ENCODE assay signal across 1 cellular context in the genomic region with DNA sequence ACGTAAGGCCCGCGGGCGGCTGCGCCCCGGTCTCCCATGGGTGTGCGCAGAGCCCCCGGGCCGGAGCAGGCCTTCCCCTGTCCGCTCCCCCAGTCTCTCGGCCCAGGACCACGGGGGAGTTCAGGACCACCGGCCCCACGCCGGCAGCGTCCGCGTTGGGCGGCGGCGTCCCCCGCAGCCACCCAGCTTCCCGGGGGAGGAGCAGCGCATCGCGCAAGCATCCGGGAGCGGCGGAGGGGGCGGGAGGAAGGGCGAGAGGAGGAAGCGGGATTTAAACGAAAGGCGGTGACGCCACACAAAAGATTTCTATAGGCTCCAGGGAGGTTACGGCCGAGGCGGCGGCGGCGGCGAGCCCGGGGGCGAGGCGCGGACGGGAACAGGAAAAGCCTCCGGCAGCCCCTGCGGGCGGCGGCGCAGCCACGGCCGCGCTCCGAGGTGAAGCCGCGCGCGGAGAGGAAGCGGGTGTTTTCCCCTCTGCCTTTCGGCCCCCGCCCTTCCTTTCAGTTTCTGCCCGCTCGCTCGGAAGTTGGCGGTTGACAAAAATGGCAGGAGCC.
TF ChIP-seq lines count a peak whose summit lies in the region.

A gene (plus strand): TSS at position 298 of the 554 bp plus-strand sequence. CDS start 1,349 bp downstream, outside the sequence.

TF ChIP-seq in HepG2, 621 proteins besides CTCF, POLR2A, EP300 and RAD21 (continued from another document and continues in another):
- TF ChIP-seq, protein P1, sequence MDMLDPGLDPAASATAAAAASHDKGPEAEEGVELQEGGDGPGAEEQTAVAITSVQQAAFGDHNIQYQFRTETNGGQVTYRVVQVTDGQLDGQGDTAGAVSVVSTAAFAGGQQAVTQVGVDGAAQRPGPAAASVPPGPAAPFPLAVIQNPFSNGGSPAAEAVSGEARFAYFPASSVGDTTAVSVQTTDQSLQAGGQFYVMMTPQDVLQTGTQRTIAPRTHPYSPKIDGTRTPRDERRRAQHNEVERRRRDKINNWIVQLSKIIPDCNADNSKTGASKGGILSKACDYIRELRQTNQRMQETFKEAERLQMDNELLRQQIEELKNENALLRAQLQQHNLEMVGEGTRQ (IDR thresholded peaks at IDR 0.05; ENCODE audit: low read depth, low read length): no peak
- TF ChIP-seq, protein P1 (CRISPR knock-in tag; IDR thresholded peaks at IDR 0.05; ENCODE audit: borderline replicate concordance): no peak
- TF ChIP-seq FOSL1 (CRISPR knock-in tag; IDR thresholded peaks at IDR 0.05; ENCODE audit: borderline replicate concordance) (no peak), ZNF232 (CRISPR knock-in tag; IDR thresholded peaks at IDR 0.05; ENCODE audit: borderline replicate concordance) (0 out of 2 replicates have a peak, but pooled peaks have one; percentile 2), KAT8 (CRISPR knock-in tag; IDR thresholded peaks at IDR 0.05) (peak; percentile 87), SIX4 (CRISPR knock-in tag; IDR thresholded peaks at IDR 0.05) (no peak), ZNF558 (CRISPR knock-in tag; IDR thresholded peaks at IDR 0.05; ENCODE audit: borderline replicate concordance) (no peak), ZNF24 (IDR thresholded peaks at IDR 0.05) (no peak), PCBP1 (IDR thresholded peaks at IDR 0.05; ENCODE audit: borderline replicate concordance, low read depth, low read length) (no peak), SNRNP70 (IDR thresholded peaks at IDR 0.05; ENCODE audit: low read depth, low read length) (no peak), ZNF451 (CRISPR knock-in tag; IDR thresholded peaks at IDR 0.05) (no peak; the same call in 1 of the 2 replicates), ZNF678 (CRISPR knock-in tag; IDR thresholded peaks at IDR 0.05) (no peak), ZNF446 (CRISPR knock-in tag; IDR thresholded peaks at IDR 0.05) (peak; percentile 64; the same call in 1 of the 2 replicates), HDAC1 (CRISPR knock-in tag; IDR thresholded peaks at IDR 0.05) (peak; percentile 80), PAX8 (CRISPR knock-in tag; IDR thresholded peaks at IDR 0.05; ENCODE audit: borderline replicate concordance) (no peak), CBFB (CRISPR knock-in tag; IDR thresholded peaks at IDR 0.05) (no peak), KDM5B (CRISPR knock-in tag; IDR thresholded peaks at IDR 0.05; ENCODE audit: borderline replicate concordance) (peak; percentile 75; the same call in 1 of the 2 replicates), ISL2 (CRISPR knock-in tag; IDR thresholded peaks at IDR 0.05) (peak; percentile 27; the same call in 1 of the 2 replicates), ZNF75D (CRISPR knock-in tag; IDR thresholded peaks at IDR 0.05; ENCODE audit: borderline replicate concordance) (no peak), HNF4G (IDR thresholded peaks at IDR 0.05; ENCODE audit: borderline replicate concordance, low read depth, low read length) (no peak), HNF4G (CRISPR knock-in tag; IDR thresholded peaks at IDR 0.05; ENCODE audit: borderline replicate concordance, low read depth) (no peak), ZNF10 (CRISPR knock-in tag; IDR thresholded peaks at IDR 0.05; ENCODE audit: borderline replicate concordance, low read depth) (no peak), ZNF615 (CRISPR knock-in tag; IDR thresholded peaks at IDR 0.05; ENCODE audit: borderline replicate concordance) (no peak), ZNF430 (CRISPR knock-in tag; IDR thresholded peaks at IDR 0.05) (peak; percentile 26), BRD4 (CRISPR knock-in tag; IDR thresholded peaks at IDR 0.05) (no peak), MED13 (CRISPR knock-in tag; IDR thresholded peaks at IDR 0.05) (no peak), FIP1L1 (IDR thresholded peaks at IDR 0.05; ENCODE audit: borderline replicate concordance, insufficient read depth, low read depth, low read length) (no peak), SATB2 (CRISPR knock-in tag; IDR thresholded peaks at IDR 0.05) (no peak), RFXAP (CRISPR knock-in tag; IDR thresholded peaks at IDR 0.05; ENCODE audit: borderline replicate concordance) (no peak), ZNF652 (CRISPR knock-in tag; IDR thresholded peaks at IDR 0.05; ENCODE audit: borderline replicate concordance, low read depth) (no peak), MAZ (IDR thresholded peaks at IDR 0.05; ENCODE audit: borderline replicate concordance, low read depth, low read length) (peak; percentile 57; the same call in 1 of the 2 replicates), MAZ (CRISPR knock-in tag; IDR thresholded peaks at IDR 0.05; ENCODE audit: low read depth) (no peak; the same call in 1 of the 2 replicates), ARID2 (CRISPR knock-in tag; IDR thresholded peaks at IDR 0.05; ENCODE audit: borderline replicate concordance) (no peak; the same call in 1 of the 2 replicates), NFIC (IDR thresholded peaks at IDR 0.05; ENCODE audit: low read length) (no peak), SETDB1 (CRISPR knock-in tag; IDR thresholded peaks at IDR 0.05; ENCODE audit: borderline replicate concordance) (no peak), SMAD9 (CRISPR knock-in tag; IDR thresholded peaks at IDR 0.05) (peak; percentile 28; the same call in 1 of the 2 replicates), SRY (CRISPR knock-in tag; IDR thresholded peaks at IDR 0.05) (no peak), BCL6 (CRISPR knock-in tag; IDR thresholded peaks at IDR 0.05) (peak; percentile 54; the same call in 1 of the 2 replicates), KDM6A (CRISPR knock-in tag; IDR thresholded peaks at IDR 0.05; ENCODE audit: low read depth) (no peak), ZNF572 (CRISPR knock-in tag; IDR thresholded peaks at IDR 0.05) (no peak), KLF13 (CRISPR knock-in tag; IDR thresholded peaks at IDR 0.05) (no peak), ZFP90 (CRISPR knock-in tag; IDR thresholded peaks at IDR 0.05; ENCODE audit: borderline replicate concordance) (no peak; the same call in 1 of the 2 replicates)
- TF ChIP-seq, protein P2, sequence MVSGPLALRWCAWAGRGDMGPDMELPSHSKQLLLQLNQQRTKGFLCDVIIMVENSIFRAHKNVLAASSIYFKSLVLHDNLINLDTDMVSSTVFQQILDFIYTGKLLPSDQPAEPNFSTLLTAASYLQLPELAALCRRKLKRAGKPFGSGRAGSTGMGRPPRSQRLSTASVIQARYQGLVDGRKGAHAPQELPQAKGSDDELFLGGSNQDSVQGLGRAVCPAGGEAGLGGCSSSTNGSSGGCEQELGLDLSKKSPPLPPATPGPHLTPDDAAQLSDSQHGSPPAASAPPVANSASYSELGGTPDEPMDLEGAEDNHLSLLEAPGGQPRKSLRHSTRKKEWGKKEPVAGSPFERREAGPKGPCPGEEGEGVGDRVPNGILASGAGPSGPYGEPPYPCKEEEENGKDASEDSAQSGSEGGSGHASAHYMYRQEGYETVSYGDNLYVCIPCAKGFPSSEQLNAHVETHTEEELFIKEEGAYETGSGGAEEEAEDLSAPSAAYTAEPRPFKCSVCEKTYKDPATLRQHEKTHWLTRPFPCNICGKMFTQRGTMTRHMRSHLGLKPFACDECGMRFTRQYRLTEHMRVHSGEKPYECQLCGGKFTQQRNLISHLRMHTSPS (CRISPR knock-in tag; IDR thresholded peaks at IDR 0.05; ENCODE audit: low read depth): no peak
- TF ChIP-seq, protein P3, sequence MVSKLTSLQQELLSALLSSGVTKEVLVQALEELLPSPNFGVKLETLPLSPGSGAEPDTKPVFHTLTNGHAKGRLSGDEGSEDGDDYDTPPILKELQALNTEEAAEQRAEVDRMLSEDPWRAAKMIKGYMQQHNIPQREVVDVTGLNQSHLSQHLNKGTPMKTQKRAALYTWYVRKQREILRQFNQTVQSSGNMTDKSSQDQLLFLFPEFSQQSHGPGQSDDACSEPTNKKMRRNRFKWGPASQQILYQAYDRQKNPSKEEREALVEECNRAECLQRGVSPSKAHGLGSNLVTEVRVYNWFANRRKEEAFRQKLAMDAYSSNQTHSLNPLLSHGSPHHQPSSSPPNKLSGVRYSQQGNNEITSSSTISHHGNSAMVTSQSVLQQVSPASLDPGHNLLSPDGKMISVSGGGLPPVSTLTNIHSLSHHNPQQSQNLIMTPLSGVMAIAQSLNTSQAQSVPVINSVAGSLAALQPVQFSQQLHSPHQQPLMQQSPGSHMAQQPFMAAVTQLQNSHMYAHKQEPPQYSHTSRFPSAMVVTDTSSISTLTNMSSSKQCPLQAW (CRISPR knock-in tag; IDR thresholded peaks at IDR 0.05): 0 out of 2 replicates have a peak, but pooled peaks have one; percentile 21
- TF ChIP-seq, protein P4, sequence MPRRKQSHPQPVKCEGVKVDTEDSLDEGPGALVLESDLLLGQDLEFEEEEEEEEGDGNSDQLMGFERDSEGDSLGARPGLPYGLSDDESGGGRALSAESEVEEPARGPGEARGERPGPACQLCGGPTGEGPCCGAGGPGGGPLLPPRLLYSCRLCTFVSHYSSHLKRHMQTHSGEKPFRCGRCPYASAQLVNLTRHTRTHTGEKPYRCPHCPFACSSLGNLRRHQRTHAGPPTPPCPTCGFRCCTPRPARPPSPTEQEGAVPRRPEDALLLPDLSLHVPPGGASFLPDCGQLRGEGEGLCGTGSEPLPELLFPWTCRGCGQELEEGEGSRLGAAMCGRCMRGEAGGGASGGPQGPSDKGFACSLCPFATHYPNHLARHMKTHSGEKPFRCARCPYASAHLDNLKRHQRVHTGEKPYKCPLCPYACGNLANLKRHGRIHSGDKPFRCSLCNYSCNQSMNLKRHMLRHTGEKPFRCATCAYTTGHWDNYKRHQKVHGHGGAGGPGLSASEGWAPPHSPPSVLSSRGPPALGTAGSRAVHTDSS (CRISPR knock-in tag; conservative IDR thresholded peaks at IDR 0.05): no peak
- TF ChIP-seq, protein P5, sequence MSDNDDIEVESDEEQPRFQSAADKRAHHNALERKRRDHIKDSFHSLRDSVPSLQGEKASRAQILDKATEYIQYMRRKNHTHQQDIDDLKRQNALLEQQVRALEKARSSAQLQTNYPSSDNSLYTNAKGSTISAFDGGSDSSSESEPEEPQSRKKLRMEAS (IDR thresholded peaks at IDR 0.05): peak; percentile 34
- TF ChIP-seq, protein P6, sequence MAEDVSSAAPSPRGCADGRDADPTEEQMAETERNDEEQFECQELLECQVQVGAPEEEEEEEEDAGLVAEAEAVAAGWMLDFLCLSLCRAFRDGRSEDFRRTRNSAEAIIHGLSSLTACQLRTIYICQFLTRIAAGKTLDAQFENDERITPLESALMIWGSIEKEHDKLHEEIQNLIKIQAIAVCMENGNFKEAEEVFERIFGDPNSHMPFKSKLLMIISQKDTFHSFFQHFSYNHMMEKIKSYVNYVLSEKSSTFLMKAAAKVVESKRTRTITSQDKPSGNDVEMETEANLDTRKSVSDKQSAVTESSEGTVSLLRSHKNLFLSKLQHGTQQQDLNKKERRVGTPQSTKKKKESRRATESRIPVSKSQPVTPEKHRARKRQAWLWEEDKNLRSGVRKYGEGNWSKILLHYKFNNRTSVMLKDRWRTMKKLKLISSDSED (CRISPR knock-in tag; IDR thresholded peaks at IDR 0.05): no peak
- TF ChIP-seq, protein P7, sequence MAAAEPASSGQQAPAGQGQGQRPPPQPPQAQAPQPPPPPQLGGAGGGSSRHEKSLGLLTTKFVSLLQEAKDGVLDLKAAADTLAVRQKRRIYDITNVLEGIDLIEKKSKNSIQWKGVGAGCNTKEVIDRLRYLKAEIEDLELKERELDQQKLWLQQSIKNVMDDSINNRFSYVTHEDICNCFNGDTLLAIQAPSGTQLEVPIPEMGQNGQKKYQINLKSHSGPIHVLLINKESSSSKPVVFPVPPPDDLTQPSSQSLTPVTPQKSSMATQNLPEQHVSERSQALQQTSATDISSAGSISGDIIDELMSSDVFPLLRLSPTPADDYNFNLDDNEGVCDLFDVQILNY (CRISPR knock-in tag; conservative IDR thresholded peaks at IDR 0.05): no peak
- TF ChIP-seq, protein P8, sequence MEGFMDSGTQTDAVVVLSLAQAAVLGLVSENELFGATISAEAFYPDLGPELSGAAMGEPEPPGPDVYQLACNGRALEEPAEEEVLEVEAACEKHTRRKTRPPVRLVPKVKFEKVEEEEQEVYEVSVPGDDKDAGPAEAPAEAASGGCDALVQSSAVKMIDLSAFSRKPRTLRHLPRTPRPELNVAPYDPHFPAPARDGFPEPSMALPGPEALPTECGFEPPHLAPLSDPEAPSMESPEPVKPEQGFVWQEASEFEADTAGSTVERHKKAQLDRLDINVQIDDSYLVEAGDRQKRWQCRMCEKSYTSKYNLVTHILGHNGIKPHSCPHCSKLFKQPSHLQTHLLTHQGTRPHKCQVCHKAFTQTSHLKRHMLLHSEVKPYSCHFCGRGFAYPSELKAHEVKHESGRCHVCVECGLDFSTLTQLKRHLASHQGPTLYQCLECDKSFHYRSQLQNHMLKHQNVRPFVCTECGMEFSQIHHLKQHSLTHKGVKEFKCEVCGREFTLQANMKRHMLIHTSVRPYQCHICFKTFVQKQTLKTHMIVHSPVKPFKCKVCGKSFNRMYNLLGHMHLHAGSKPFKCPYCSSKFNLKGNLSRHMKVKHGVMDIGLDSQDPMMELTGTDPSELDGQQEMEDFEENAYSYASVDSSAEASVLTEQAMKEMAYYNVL (CRISPR knock-in tag; IDR thresholded peaks at IDR 0.05; ENCODE audit: borderline replicate concordance): no peak
- TF ChIP-seq, protein P9, sequence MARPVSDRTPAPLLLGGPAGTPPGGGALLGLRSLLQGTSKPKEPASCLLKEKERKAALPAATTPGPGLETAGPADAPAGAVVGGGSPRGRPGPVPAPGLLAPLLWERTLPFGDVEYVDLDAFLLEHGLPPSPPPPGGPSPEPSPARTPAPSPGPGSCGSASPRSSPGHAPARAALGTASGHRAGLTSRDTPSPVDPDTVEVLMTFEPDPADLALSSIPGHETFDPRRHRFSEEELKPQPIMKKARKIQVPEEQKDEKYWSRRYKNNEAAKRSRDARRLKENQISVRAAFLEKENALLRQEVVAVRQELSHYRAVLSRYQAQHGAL (CRISPR knock-in tag; IDR thresholded peaks at IDR 0.05; ENCODE audit: not compliant biosample characterization): no peak
- TF ChIP-seq, protein P10, sequence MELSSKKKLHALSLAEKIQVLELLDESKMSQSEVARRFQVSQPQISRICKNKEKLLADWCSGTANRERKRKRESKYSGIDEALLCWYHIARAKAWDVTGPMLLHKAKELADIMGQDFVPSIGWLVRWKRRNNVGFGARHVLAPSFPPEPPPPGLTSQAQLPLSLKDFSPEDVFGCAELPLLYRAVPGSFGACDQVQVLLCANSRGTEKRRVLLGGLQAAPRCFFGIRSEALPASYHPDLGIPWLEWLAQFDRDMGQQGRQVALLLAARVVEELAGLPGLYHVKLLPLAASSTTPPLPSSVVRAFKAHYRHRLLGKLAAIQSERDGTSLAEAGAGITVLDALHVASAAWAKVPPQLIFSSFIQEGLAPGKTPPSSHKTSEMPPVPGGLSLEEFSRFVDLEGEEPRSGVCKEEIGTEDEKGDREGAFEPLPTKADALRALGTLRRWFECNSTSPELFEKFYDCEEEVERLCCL (CRISPR knock-in tag; IDR thresholded peaks at IDR 0.05; ENCODE audit: borderline replicate concordance): no peak
